In genomic region chr3:85251766-85252165, GRCh38 we compare ENCODE assay signal across 27 cellular contexts.
"Had no signal": no experiment of that assay in that cellular context is flagged by ENCODE, and none has a peak within 500 bp of the region (broad histone marks: within the 10 kb centered on the region; RNA-seq: fewer than 3 reads in every experiment).

No MANE protein-coding gene starts in this region.

- H3K27me3 Mint-ChIP-seq: activated CD4-positive, alpha-beta T cell treated with anti-CD3 and anti-CD28 coated beads, Interleukin-2, amount 10 ng/mL, durations not matched to agents 24 days and 14 days; activated CD8-positive, alpha-beta T cell treated with anti-CD3 and anti-CD28 coated beads for 36 hours; activated naive CD8-positive, alpha-beta T cell treated with anti-CD3 and anti-CD28 coated beads, Interleukin-2, amount 10 ng/mL, durations not matched to agents 7 days and 5 days; activated T-helper 17 cell treated with anti-CD3 and anti-CD28 coated beads, Interleukin-2, amount 50 U/mL, for 72 hours had no signal

- H3K27me3 ChIP-seq: body of pancreas, breast epithelium, Peyer's patch, SJCRH30 had no signal

- H3K36me3 Mint-ChIP-seq: activated naive CD8-positive, alpha-beta T cell treated with anti-CD3 and anti-CD28 coated beads, Interleukin-2, amount 10 ng/mL, durations not matched to agents 7 days and 5 days had no signal

- H3K36me3 ChIP-seq: breast epithelium, Peyer's patch, SJCRH30 had no signal

- H3K4me1 ChIP-seq: body of pancreas, breast epithelium, Peyer's patch, SJCRH30 had no signal

- H3K4me3 ChIP-seq: body of pancreas, breast epithelium, coronary artery, Peyer's patch, SJCRH30, SK-N-MC had no signal

- H3K9me3 Mint-ChIP-seq: activated CD4-positive, alpha-beta T cell treated with anti-CD3 and anti-CD28 coated beads, Interleukin-2, amount 10 ng/mL, durations not matched to agents 24 days and 14 days; activated naive CD8-positive, alpha-beta T cell treated with anti-CD3 and anti-CD28 coated beads, Interleukin-2, amount 10 ng/mL, durations not matched to agents 7 days and 5 days; T-helper 1 cell treated with Interleukin-12 subunit alpha and Interleukin-12 subunit beta and Interleukin-4 antibody, amounts not matched to agents 30 μg/mL and 1 μg/mL, for 36 hours had no signal

- H3K9me3 ChIP-seq: body of pancreas, breast epithelium, Peyer's patch, SJCRH30 had no signal

- H3K27ac ChIP-seq: body of pancreas, breast epithelium, coronary artery, Peyer's patch, SJCRH30, SK-N-MC had no signal

- H3K4me3 Mint-ChIP-seq: activated CD4-positive, alpha-beta T cell treated with anti-CD3 and anti-CD28 coated beads, Interleukin-2, amount 10 ng/mL, durations not matched to agents 24 days and 14 days; activated CD8-positive, alpha-beta T cell treated with anti-CD3 and anti-CD28 coated beads for 36 hours; activated naive CD8-positive, alpha-beta T cell treated with anti-CD3 and anti-CD28 coated beads, Interleukin-2, amount 10 ng/mL, durations not matched to agents 7 days and 5 days; activated T-cell treated with anti-CD3 and anti-CD28 coated beads, Interleukin-2, amount 50 U/mL, for 72 hours; activated T-helper 17 cell treated with anti-CD3 and anti-CD28 coated beads, Interleukin-2, amount 50 U/mL, for 72 hours; T-helper 1 cell treated with Interleukin-12 subunit alpha and Interleukin-12 subunit beta and Interleukin-4 antibody, amounts not matched to agents 30 μg/mL and 1 μg/mL, for 36 hours; T-helper 2 cell treated with Interferon-gamma antibody and Interleukin-4, amounts not matched to agents 5 μg/mL and 100 μg/mL, for 36 hours had no signal

- H3K27ac Mint-ChIP-seq: activated CD4-positive, alpha-beta T cell treated with anti-CD3 and anti-CD28 coated beads, Interleukin-2, amount 10 ng/mL, durations not matched to agents 24 days and 14 days; activated CD8-positive, alpha-beta T cell treated with anti-CD3 and anti-CD28 coated beads for 36 hours; activated naive CD8-positive, alpha-beta T cell treated with anti-CD3 and anti-CD28 coated beads, Interleukin-2, amount 10 ng/mL, durations not matched to agents 7 days and 5 days; activated T-cell treated with anti-CD3 and anti-CD28 coated beads, Interleukin-2, amount 50 U/mL, for 72 hours; activated T-helper 17 cell treated with anti-CD3 and anti-CD28 coated beads, Interleukin-2, amount 50 U/mL, for 72 hours; T-helper 1 cell treated with Interleukin-12 subunit alpha and Interleukin-12 subunit beta and Interleukin-4 antibody, amounts not matched to agents 30 μg/mL and 1 μg/mL, for 36 hours; T-helper 2 cell treated with Interferon-gamma antibody and Interleukin-4, amounts not matched to agents 5 μg/mL and 100 μg/mL, for 36 hours had no signal

- H3K4me1 Mint-ChIP-seq: activated CD4-positive, alpha-beta T cell treated with anti-CD3 and anti-CD28 coated beads, Interleukin-2, amount 10 ng/mL, durations not matched to agents 24 days and 14 days; activated naive CD8-positive, alpha-beta T cell treated with anti-CD3 and anti-CD28 coated beads, Interleukin-2, amount 10 ng/mL, durations not matched to agents 7 days and 5 days; activated T-helper 17 cell treated with anti-CD3 and anti-CD28 coated beads, Interleukin-2, amount 50 U/mL, for 72 hours had no signal

- ATAC-seq: activated CD8-positive, alpha-beta T cell treated with anti-CD3 and anti-CD28 coated beads for 36 hours; activated T-cell treated with anti-CD3 and anti-CD28 coated beads, Interleukin-2, amount 50 U/mL, for 72 hours; activated T-helper 17 cell treated with anti-CD3 and anti-CD28 coated beads, Interleukin-2, amount 50 U/mL, for 72 hours; body of pancreas; PC-3 had no signal

- DNase-seq: activated CD4-positive, alpha-beta T cell treated with anti-CD3 and anti-CD28 coated beads, Interleukin-2, amount 10 ng/mL, durations not matched to agents 24 days and 14 days; activated CD4-positive, alpha-beta T cell treated with anti-CD3 and anti-CD28 coated beads, Interleukin-2, amount 50 U/mL, for 4 hours; activated CD8-positive, alpha-beta T cell treated with anti-CD3 and anti-CD28 coated beads for 36 hours; activated effector memory CD4-positive, alpha-beta T cell treated with anti-CD3 and anti-CD28 coated beads, Interleukin-2, amount 50 U/mL, for 16 hours; activated naive CD4-positive, alpha-beta T cell; activated naive CD4-positive, alpha-beta T cell treated with anti-CD3 and anti-CD28 coated beads, Interleukin-2, amount 50 U/mL, for 16 hours; activated naive CD8-positive, alpha-beta T cell treated with anti-CD3 and anti-CD28 coated beads, Interleukin-2, amount 10 ng/mL, durations not matched to agents 7 days and 5 days; activated T-cell treated with anti-CD3 and anti-CD28 coated beads, Interleukin-2, amount 50 U/mL, for 1 hour; activated T-cell treated with anti-CD3 and anti-CD28 coated beads, Interleukin-2, amount 50 U/mL, for 72 hours; body of pancreas; NCI-H1105; NCI-H1417 treated with DMSO at 0.1 percent for 48 hours; NCI-H1694 treated with DMSO at 0.1 percent for 48 hours; NCI-H2081; NCI-H345; NCI-H524 treated with DMSO at 0.1 percent for 48 hours; NK-92 treated with Interleukin-12 subunit alpha and Interleukin-12 subunit beta, amount 100 ng/mL, for 24 hours; PC-3; Peyer's patch; RPMI8226; SJCRH30 had no signal
